Comparison of ENCODE assay signal across 8 cellular contexts in the genomic region with DNA sequence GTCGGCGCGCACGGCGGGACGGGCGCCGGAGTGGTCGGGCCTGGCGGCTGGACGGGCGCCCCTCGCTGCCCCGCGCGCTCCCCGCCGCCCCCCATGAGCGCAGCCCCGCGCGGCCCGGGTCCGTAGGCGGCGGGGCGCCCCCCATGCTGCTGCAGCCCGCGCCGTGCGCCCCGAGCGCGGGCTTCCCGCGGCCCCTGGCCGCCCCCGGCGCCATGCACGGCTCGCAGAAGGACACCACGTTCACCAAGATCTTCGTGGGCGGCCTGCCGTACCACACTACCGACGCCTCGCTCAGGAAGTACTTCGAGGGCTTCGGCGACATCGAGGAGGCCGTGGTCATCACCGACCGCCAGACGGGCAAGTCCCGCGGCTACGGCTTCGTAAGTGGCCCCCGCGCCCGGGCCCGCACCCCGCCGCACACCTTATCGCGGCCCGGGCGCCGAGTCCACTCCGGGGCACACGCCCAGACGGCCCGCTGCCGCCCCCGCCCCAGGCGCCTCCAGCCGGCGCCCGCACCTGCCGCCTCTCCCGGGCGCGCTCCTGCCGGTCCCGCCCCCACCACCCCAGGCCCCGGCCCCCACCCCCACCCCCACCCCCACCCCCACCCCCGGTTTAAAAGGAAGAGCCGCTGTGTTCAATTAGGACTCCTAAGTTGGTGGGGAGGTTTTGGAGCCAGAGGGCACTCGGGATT. TPM values are rescaled to one million over a fixed set of nuclear protein-coding genes. Genes with fewer than 3 reads are reported as not detected.
DNase-seq lines count a peak whose midpoint lies in the region; ATAC-seq and TF ChIP-seq lines count a peak whose summit lies in the region.

No MANE protein-coding gene starts in this region.

- peak; percentile 47 for DNase-seq in AG08396 (ENCODE audit: low spot score)
- peak; percentile 51 for DNase-seq in activated CD4-positive, alpha-beta memory T cell treated with anti-CD3 and anti-CD28 coated beads for 36 hours
- peak; percentile 11 for DNase-seq in fibroblast of the aortic adventitia (ENCODE audit: low read depth)
- DNase-seq in posterior vena cava (ENCODE audit: low spot score) = peak; percentile 81

- peak overlapping the region; percentile 74 for H3K4me3 ChIP-seq in fibroblast of the aortic adventitia (ENCODE audit: low read depth, low read length)

- no peaks in the 10 kb centered on the region for H3K9me3 Mint-ChIP-seq in activated CD4-positive, alpha-beta memory T cell treated with anti-CD3 and anti-CD28 coated beads for 36 hours

- no peak for TF ChIP-seq CTCF in fibroblast of the aortic adventitia (IDR thresholded peaks at IDR 0.05; ENCODE audit: insufficient read depth, low read length)

- POLR2A ChIA-PET in activated CD4-positive, alpha-beta memory T cell treated with anti-CD3 and anti-CD28 coated beads for 36 hours (lab: Charles Lee) = interaction anchor here (0.9 to 3.1 kb wide), 7 partner anchors 8 to 82 kb away, joined by 3 to 43 read pairs (median 6); a partner anchor contains a TSS

- peak overlapping the region; percentile 97 for H3K27ac Mint-ChIP-seq in activated CD4-positive, alpha-beta memory T cell treated with anti-CD3 and anti-CD28 coated beads for 36 hours

- H3K36me3 Mint-ChIP-seq in activated CD4-positive, alpha-beta memory T cell treated with anti-CD3 and anti-CD28 coated beads for 36 hours = peaks cover 44% of the 10 kb centered on the region

- ATAC-seq in GM18867 (IDR thresholded peaks at IDR 0.05; ENCODE audit: unreplicated experiment) (peak; percentile 6), HG03342 (IDR thresholded peaks at IDR 0.05; ENCODE audit: unreplicated experiment) (peak; percentile 2), HG02678 (IDR thresholded peaks at IDR 0.05; ENCODE audit: unreplicated experiment) (no peak), HG03097 (IDR thresholded peaks at IDR 0.05; ENCODE audit: low FRiP score, unreplicated experiment) (no peak)

- peaks cover 44% of the 10 kb centered on the region for H3K4me1 Mint-ChIP-seq in activated CD4-positive, alpha-beta memory T cell treated with anti-CD3 and anti-CD28 coated beads for 36 hours (ENCODE audit: low read depth)

- CTCF ChIA-PET in activated CD4-positive, alpha-beta memory T cell treated with anti-CD3 and anti-CD28 coated beads for 36 hours (lab: Charles Lee) = interaction anchor here (2.0 to 5.8 kb wide), 3 partner anchors 7 to 104 kb away, joined by 11 to 45 read pairs (median 11); no protein-coding TSS in a partner anchor

- H3K27me3 Mint-ChIP-seq in activated CD4-positive, alpha-beta memory T cell treated with anti-CD3 and anti-CD28 coated beads for 36 hours = no peaks in the 10 kb centered on the region

- intact Hi-C loops in activated CD4-positive, alpha-beta memory T cell treated with anti-CD3 and anti-CD28 coated beads for 36 hours (cut with micrococcal nuclease) = loop anchor here (1.0 to 10.0 kb wide), 6 partner anchors 41 to 1773 kb away; a partner anchor contains a TSS
- intact Hi-C loops in posterior vena cava (cut with DNase I) = loop anchor here (5.0 to 10.0 kb wide), 2 partner anchors 51 to 53 kb away; no protein-coding TSS in a partner anchor

- H3K4me3 Mint-ChIP-seq in activated CD4-positive, alpha-beta memory T cell treated with anti-CD3 and anti-CD28 coated beads for 36 hours = peak overlapping the region; percentile 95

RNA-seq across cellular contexts. Expression of a gene that starts 0.4 kb away (rescaled TPM):
- 10 to 100 TPM; 73.4 to 77.3 TPM for total RNA-seq in activated CD4-positive, alpha-beta memory T cell treated with anti-CD3 and anti-CD28 coated beads for 36 hours
- total RNA-seq in fibroblast of the aortic adventitia (ENCODE audit: low replicate concordance) (2.0 and 6.1 TPM in 2 replicates), posterior vena cava (10 to 100 TPM; 26.5 to 32.7 TPM)

RNA-seq across cellular contexts. Expression of a gene that starts 40.5 kb away (rescaled TPM):
- total RNA-seq in activated CD4-positive, alpha-beta memory T cell treated with anti-CD3 and anti-CD28 coated beads for 36 hours = 10 to 100 TPM; 33.7 to 38.2 TPM
- 24.8 and 26.9 TPM in 2 replicates for total RNA-seq in fibroblast of the aortic adventitia (ENCODE audit: low replicate concordance)
- total RNA-seq in posterior vena cava = 10 to 100 TPM; 10.6 to 14.3 TPM

Comparison
In these comparisons a context has a peak if more than half of its experiments do, and no peak if none do; other contexts are left out.
1. DNase-seq: peak in every context shown above with its lines; median percentile 81 in posterior vena cava; 51 in activated CD4-positive, alpha-beta memory T cell treated with anti-CD3 and anti-CD28 coated beads for 36 hours; 47 in AG08396; 11 in fibroblast of the aortic adventitia.
2. ATAC-seq: peak in GM18867 (single experiment) and HG03342 (single experiment); none in HG02678 (single experiment) and HG03097 (single experiment).